Comparison of ENCODE assay signal across 21 cellular contexts in genomic region chr12:24198936-24199644, GRCh38.
A peak's percentile ranks its signal among the peaks of the same experiment; 100 is the strongest.
DNase-seq lines count a peak whose midpoint lies in the region; ATAC-seq, FAIRE-seq and TF ChIP-seq lines count a peak whose summit lies in the region.
"Had no signal": no experiment of that assay in that cellular context is flagged by ENCODE, and none has a peak within 500 bp of the region (broad histone marks: within the 10 kb centered on the region; RNA-seq: fewer than 3 reads in every experiment).

No MANE protein-coding gene starts in this region.

- RAD21 ChIA-PET in GM12878 (lab: Charles Lee; ENCODE audit: unreplicated experiment): no interaction called here

- DNase-seq in GM12878 (ENCODE audit: low read depth, low spot score): peak; percentile 34
- peak; percentile 79 for DNase-seq in renal cortical epithelial cell (ENCODE audit: low read depth)
- DNase-seq in COLO668 (lab: John Stamatoyannopoulos, UW; ENCODE audit: unreplicated experiment): no peak
- DNase-seq in NCI-H1105 (lab: John Stamatoyannopoulos, UW): no peak
- no peak for DNase-seq in AG08396 (ENCODE audit: low spot score)
- DNase-seq: activated CD4-positive, alpha-beta T cell treated with anti-CD3 and anti-CD28 coated beads, Interleukin-2, amount 10 ng/mL, durations not matched to agents 24 days and 14 days; activated T-cell treated with anti-CD3 and anti-CD28 coated beads for 4 hours; AML-193; caudate nucleus; heart left ventricle; kidney; midbrain; MV-4-11; SHP77; stimulated activated naive B cell treated with anti-CD40 and anti-IgM and Interleukin-4, amounts not matched to agents 10 μg/mL and 1 μg/mL and 100 μg/mL, for 72 hours; T-helper 9 cell had no signal

- BruUV-seq in GM12878 (replicated peaks; lab: Mats Ljungman, UMichigan): TSS peak; percentile 62

- H3K9me3 ChIP-seq in GM12878 (replicated peaks; ENCODE audit: control insufficient read depth, insufficient read depth, low read length): no peaks in the 10 kb centered on the region
- H3K9me3 ChIP-seq: neutrophil had no signal

- no peak overlapping the region; the same call in 1 of the 2 replicates for H3K4me2 ChIP-seq in GM12878 (ENCODE audit: control insufficient read depth, insufficient read depth)

- intact Hi-C loops in GM12878 (cut with micrococcal nuclease; ENCODE audit: unreplicated experiment): loop anchor here (1.0 kb wide), 1 partner anchor 71 kb away; no protein-coding TSS in a partner anchor

- TF ChIP-seq POLR2A in GM12878 (IDR thresholded peaks at IDR 0.05; ENCODE audit: low read depth, low read length): no peak

- no peak for FAIRE-seq in GM12878 (lab: Jason Lieb, UNC)
- FAIRE-seq: endometrium, kidney had no signal

- peak; percentile 25 to 49; a peak in 2 of 4 replicates for TF ChIP-seq EP300 in GM12878 (IDR thresholded peaks at IDR 0.05; ENCODE audit: borderline replicate concordance in 1 of 2, control insufficient read depth in 1 of 2, low read depth in 2 of 2, low read length in 2 of 2)

- POLR2A ChIA-PET in GM12878 (lab: Charles Lee): no interaction called here

- no peaks in the 10 kb centered on the region for H4K20me1 ChIP-seq in GM12878 (ENCODE audit: control insufficient read depth, insufficient read depth)

- no peaks in the 10 kb centered on the region for H3K79me2 ChIP-seq in GM12878 (ENCODE audit: control insufficient read depth, insufficient read depth, low read length)

- no peaks in the 10 kb centered on the region for H3K36me3 ChIP-seq in GM12878 (ENCODE audit: control insufficient read depth in 2 of 2, insufficient read depth in 2 of 2, low read length in 1 of 2)
- H3K36me3 ChIP-seq: heart left ventricle, neutrophil had no signal

- in situ Hi-C loops in GM12878 (cut with MboI): no loop called here

- TF ChIP-seq CTCF in GM12878 (IDR thresholded peaks at IDR 0.05 in 2 of 3, conservative IDR thresholded peaks at IDR 0.05 in 1 of 3; ENCODE audit: control insufficient read depth in 2 of 3, extremely low read depth in 1 of 3, insufficient read depth in 1 of 3, low read depth in 3 of 3, low read length in 3 of 3): no peak

- H3K4me1 ChIP-seq in GM12878 (ENCODE audit: control insufficient read depth, insufficient read depth, low read length): peaks cover 2% of the 10 kb centered on the region; the same call in 1 of the 2 replicates
- H3K4me1 ChIP-seq: heart left ventricle had no signal

- peak overlapping the region; percentile 41 for H2AFZ ChIP-seq in GM12878 (ENCODE audit: control insufficient read depth, low read depth, low read length)

- SMC1A ChIA-PET in GM12878 (lab: Charles Lee; ENCODE audit: uncharacterized antibody, unreplicated experiment): interaction anchor here (1.5 to 3.7 kb wide), 3 partner anchors 22 to 32 kb away, joined by 5 to 12 read pairs (median 6); no protein-coding TSS in a partner anchor

- TF ChIP-seq RAD21 in GM12878 (IDR thresholded peaks at IDR 0.05; ENCODE audit: insufficient read depth, low read depth, low read length): no peak

- H3K4me3 ChIP-seq in GM12878: no peak overlapping the region
- H3K4me3 ChIP-seq: heart left ventricle had no signal

- no peak overlapping the region for H3K9ac ChIP-seq in GM12878 (ENCODE audit: control insufficient read depth, insufficient read depth, low read length)

- H3K27me3 ChIP-seq in GM12878 (replicated peaks in 1 of 2; ENCODE audit: control insufficient read depth in 2 of 2, insufficient read depth in 2 of 2, low read length in 1 of 2): no peaks in the 10 kb centered on the region
- H3K27me3 ChIP-seq: heart left ventricle, neutrophil had no signal

- WGBS in GM12878 (ENCODE audit: insufficient coverage, insufficient replicate concordance, low lambda C conversion rate, missing lambda C conversion rate): 31% methylated on average over 11 of the region's 11 CpGs

- H3K27ac ChIP-seq in GM12878 (ENCODE audit: control insufficient read depth, insufficient read depth): no peak overlapping the region
- H3K27ac ChIP-seq: heart left ventricle, neutrophil had no signal

- CTCF ChIA-PET in GM12878 (lab: Yijun Ruan, JAX): no interaction called here

- ATAC-seq in GM18861 (IDR thresholded peaks at IDR 0.05; ENCODE audit: unreplicated experiment) (peak; percentile 37), HG03432 (IDR thresholded peaks at IDR 0.05; ENCODE audit: unreplicated experiment) (peak; percentile 30), GM12878 (peak; percentile 54), GM19035 (IDR thresholded peaks at IDR 0.05; ENCODE audit: unreplicated experiment) (no peak)
- ATAC-seq: heart left ventricle had no signal

TF ChIP-seq in GM12878, 131 proteins besides CTCF, POLR2A, EP300 and RAD21 (continues in another document):
- TF ChIP-seq DPF2 (IDR thresholded peaks at IDR 0.05): peak; percentile 81
- TF ChIP-seq BCL11A (IDR thresholded peaks at IDR 0.05; ENCODE audit: low read depth, low read length): peak; percentile 86
- TF ChIP-seq, protein P1, sequence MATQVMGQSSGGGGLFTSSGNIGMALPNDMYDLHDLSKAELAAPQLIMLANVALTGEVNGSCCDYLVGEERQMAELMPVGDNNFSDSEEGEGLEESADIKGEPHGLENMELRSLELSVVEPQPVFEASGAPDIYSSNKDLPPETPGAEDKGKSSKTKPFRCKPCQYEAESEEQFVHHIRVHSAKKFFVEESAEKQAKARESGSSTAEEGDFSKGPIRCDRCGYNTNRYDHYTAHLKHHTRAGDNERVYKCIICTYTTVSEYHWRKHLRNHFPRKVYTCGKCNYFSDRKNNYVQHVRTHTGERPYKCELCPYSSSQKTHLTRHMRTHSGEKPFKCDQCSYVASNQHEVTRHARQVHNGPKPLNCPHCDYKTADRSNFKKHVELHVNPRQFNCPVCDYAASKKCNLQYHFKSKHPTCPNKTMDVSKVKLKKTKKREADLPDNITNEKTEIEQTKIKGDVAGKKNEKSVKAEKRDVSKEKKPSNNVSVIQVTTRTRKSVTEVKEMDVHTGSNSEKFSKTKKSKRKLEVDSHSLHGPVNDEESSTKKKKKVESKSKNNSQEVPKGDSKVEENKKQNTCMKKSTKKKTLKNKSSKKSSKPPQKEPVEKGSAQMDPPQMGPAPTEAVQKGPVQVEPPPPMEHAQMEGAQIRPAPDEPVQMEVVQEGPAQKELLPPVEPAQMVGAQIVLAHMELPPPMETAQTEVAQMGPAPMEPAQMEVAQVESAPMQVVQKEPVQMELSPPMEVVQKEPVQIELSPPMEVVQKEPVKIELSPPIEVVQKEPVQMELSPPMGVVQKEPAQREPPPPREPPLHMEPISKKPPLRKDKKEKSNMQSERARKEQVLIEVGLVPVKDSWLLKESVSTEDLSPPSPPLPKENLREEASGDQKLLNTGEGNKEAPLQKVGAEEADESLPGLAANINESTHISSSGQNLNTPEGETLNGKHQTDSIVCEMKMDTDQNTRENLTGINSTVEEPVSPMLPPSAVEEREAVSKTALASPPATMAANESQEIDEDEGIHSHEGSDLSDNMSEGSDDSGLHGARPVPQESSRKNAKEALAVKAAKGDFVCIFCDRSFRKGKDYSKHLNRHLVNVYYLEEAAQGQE (IDR thresholded peaks at IDR 0.05; ENCODE audit: low read depth, low read length): no peak
- TF ChIP-seq BCL3 (IDR thresholded peaks at IDR 0.05; ENCODE audit: borderline replicate concordance, insufficient read depth, low read depth, low read length, poor library complexity, severe bottlenecking): no peak
- no peak for TF ChIP-seq RAD51 (IDR thresholded peaks at IDR 0.05)
- no peak for TF ChIP-seq NFYA (IDR thresholded peaks at IDR 0.05; ENCODE audit: borderline replicate concordance, low read depth, low read length)
- TF ChIP-seq PAX5 (IDR thresholded peaks at IDR 0.05; ENCODE audit: borderline replicate concordance, low read depth, low read length): no peak
- TF ChIP-seq NFIC (IDR thresholded peaks at IDR 0.05; ENCODE audit: low read depth, low read length): peak; percentile 33; the same call in 1 of the 2 replicates
- TF ChIP-seq MYC (IDR thresholded peaks at IDR 0.05; ENCODE audit: insufficient read depth, insufficient read length, insufficient replicate concordance, low read length, severe bottlenecking): no peak
- TF ChIP-seq MAX (IDR thresholded peaks at IDR 0.05; ENCODE audit: low read depth, low read length): no peak

Comparison
In these comparisons a context has a peak if more than half of its experiments do, and no peak if none do; other contexts are left out.
1. DNase-seq: peak in GM12878 (single experiment) and renal cortical epithelial cell (single experiment); none in COLO668 (single experiment), NCI-H1105 (single experiment) and AG08396 (single experiment).